ENCODE assay signal across 19 cellular contexts in genomic region chr11:57162179-57162898, GRCh38. TPM values are rescaled to one million over a fixed set of nuclear protein-coding genes. Genes with fewer than 3 reads are reported as not detected.
"Had no signal": no experiment of that assay in that cellular context is flagged by ENCODE, and none has a peak within 500 bp of the region (broad histone marks: within the 10 kb centered on the region; RNA-seq: fewer than 3 reads in every experiment).

No MANE protein-coding gene starts in this region.

- DNase-seq: activated CD4-positive, alpha-beta memory T cell treated with anti-CD3 and anti-CD28 coated beads, Interleukin-2, amount 10 ng/mL, durations not matched to agents 7 days and 5 days; activated CD4-positive, alpha-beta T cell treated with anti-CD3 and anti-CD28 coated beads for 4 hours; activated CD4-positive, CD25-positive, alpha-beta regulatory T cell; activated effector memory CD4-positive, alpha-beta T cell treated with Interleukin-2 at 50 U/mL for 16 hours; activated naive CD4-positive, alpha-beta T cell treated with anti-CD3 and anti-CD28 coated beads, Interleukin-2, amount 10 ng/mL, durations not matched to agents 7 days and 5 days; activated T-cell treated with anti-CD3 and anti-CD28 coated beads, Interleukin-2, amount 50 U/mL, for 72 hours; central memory CD4-positive, alpha-beta T cell; dermis blood vessel endothelial cell; effector memory CD4-positive, alpha-beta T cell; naive B cell; sigmoid colon; stimulated activated CD4-positive, alpha-beta T cell treated with anti-CD3 and anti-CD28 coated beads, Interleukin-2, amount 100 ng/mL, for 48 hours; stimulated activated CD8-positive, alpha-beta memory T cell treated with anti-CD3 and anti-CD28 coated beads, Interleukin-4, amount 100 ng/mL, for 48 hours; stimulated activated naive B cell treated with anti-CD40 and anti-IgM and Interleukin-4, amounts not matched to agents 10 μg/mL and 1 μg/mL and 100 μg/mL, for 72 hours; T1000 had no signal

- H3K36me3 ChIP-seq: esophagus muscularis mucosa, sigmoid colon, thoracic aorta, vagina had no signal

- H3K4me1 ChIP-seq: esophagus muscularis mucosa, vagina had no signal

- ATAC-seq: activated T-cell treated with anti-CD3 and anti-CD28 coated beads, Interleukin-2, amount 50 U/mL, for 72 hours; stimulated activated naive B cell treated with anti-CD40 and anti-IgM and Interleukin-4, amounts not matched to agents 10 μg/mL and 1 μg/mL and 100 μg/mL, for 72 hours had no signal

- H3K27me3 ChIP-seq: sigmoid colon, vagina had no signal

- H3K9me3 ChIP-seq: esophagus muscularis mucosa, sigmoid colon, thoracic aorta, vagina had no signal

- H3K27ac ChIP-seq: esophagus muscularis mucosa, sigmoid colon, thoracic aorta, vagina had no signal

- H3K4me3 ChIP-seq: esophagus muscularis mucosa, sigmoid colon, thoracic aorta, vagina had no signal

RNA-seq across cellular contexts. Expression of gene LRRC55, which starts 19.4 kb away (rescaled TPM):
- total RNA-seq: activated CD4-positive, alpha-beta memory T cell treated with anti-CD3 and anti-CD28 coated beads, Interleukin-2, amount 10 ng/mL, durations not matched to agents 7 days and 5 days; activated T-cell treated with anti-CD3 and anti-CD28 coated beads, Interleukin-2, amount 50 U/mL, for 72 hours; mesenteric fat pad; thoracic aorta had no signal
